In genomic region chr2:110891626-110892025, GRCh38 we compare ENCODE assay signal across 34 cellular contexts.
"Had no signal": no experiment of that assay in that cellular context is flagged by ENCODE, and none has a peak within 500 bp of the region (broad histone marks: within the 10 kb centered on the region; RNA-seq: fewer than 3 reads in every experiment).

No MANE protein-coding gene starts in this region.

- H3K4me2 ChIP-seq: KMS-11 had no signal

- DNase-seq: Karpas-422, Kasumi-1, MG63, MM.1S, MV-4-11, NCI-H1048, NCI-H1092, NCI-H1092 treated with DMSO at 0.1 percent for 48 hours, NCI-H1105, NCI-H1105 treated with DMSO at 0.1 percent for 48 hours, NCI-H1417, NCI-H1417 treated with DMSO at 0.1 percent for 48 hours, NCI-H1436, NCI-H1436 treated with DMSO at 0.1 percent for 48 hours, NCI-H146, NCI-H1694, NCI-H1694 treated with DMSO at 0.1 percent for 48 hours, NCI-H187, NCI-H187 treated with DMSO at 0.1 percent for 48 hours, NCI-H1930, NCI-H2029, NCI-H2029 treated with DMSO at 0.1 percent for 48 hours, NCI-H2081, NCI-H2081 treated with DMSO at 0.1 percent for 48 hours, NCI-H2107, NCI-H2171, NCI-H2171 treated with DMSO at 0.1 percent for 48 hours, NCI-H2227 treated with DMSO at 0.1 percent for 48 hours, NCI-H226, NCI-H345, NCI-H446, NCI-H446 treated with DMSO at 0.1 percent for 48 hours, NCI-H510A had no signal

- H3K36me3 ChIP-seq: MG63 had no signal

- H3K9ac ChIP-seq: KMS-11 had no signal

- H3K27ac ChIP-seq: KMS-11 had no signal

- H3K4me3 ChIP-seq: MG63 had no signal
